9 cellular contexts compared by ENCODE assay signal in the genomic region with DNA sequence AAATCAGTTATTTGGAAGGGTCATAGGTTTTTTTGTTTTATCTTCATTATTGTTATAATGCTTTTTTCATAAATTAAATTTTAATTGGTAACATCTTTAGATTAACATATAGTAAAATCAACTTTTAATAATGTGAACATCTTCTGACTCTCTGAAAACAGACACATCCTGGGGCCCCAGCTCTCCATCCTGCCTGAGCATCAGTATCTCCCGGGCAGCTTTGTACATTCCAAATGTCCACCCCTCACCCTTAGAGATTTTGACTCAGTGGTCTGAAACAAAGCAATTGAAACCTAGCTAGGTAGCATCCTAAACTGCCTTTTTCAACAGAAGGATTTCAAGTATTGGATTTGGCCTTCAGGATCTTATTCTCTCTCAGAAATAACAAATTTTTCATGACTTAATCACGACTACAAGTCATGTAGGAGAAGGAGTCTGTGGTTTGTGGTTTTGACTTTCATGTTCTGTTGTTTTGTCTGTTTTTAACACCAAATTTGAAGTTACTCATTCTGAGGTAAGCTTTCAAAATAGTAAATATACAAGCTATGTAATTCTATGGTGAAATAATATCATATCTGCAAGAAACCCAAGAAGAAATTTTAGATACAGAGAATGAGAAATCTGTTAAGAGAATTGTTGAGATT.
DNase-seq lines count a peak whose midpoint lies in the region; ATAC-seq, FAIRE-seq and TF ChIP-seq lines count a peak whose summit lies in the region.
"Had no signal": no experiment of that assay in that cellular context is flagged by ENCODE, and none has a peak within 500 bp of the region (broad histone marks: within the 10 kb centered on the region; RNA-seq: fewer than 3 reads in every experiment).

No MANE protein-coding gene starts in this region.

- no peak overlapping the region for H3K4me3 ChIP-seq in right cardiac atrium (ENCODE audit: low read length)
- H3K4me3 ChIP-seq: right lobe of liver had no signal

- 73% methylated on average over 2 of the region's 2 CpGs for whole genome bisulfite sequencing in right cardiac atrium

- no peaks in the 10 kb centered on the region for H3K9me3 ChIP-seq in right cardiac atrium (ENCODE audit: control insufficient read depth, low read length)
- H3K9me3 ChIP-seq: right lobe of liver had no signal

- TF ChIP-seq POLR2A in GM12891 (IDR thresholded peaks at IDR 0.05; ENCODE audit: low read depth, low read length): no peak

- no peaks in the 10 kb centered on the region for H3K4me1 ChIP-seq in right cardiac atrium (ENCODE audit: control insufficient read depth, insufficient read depth, low read length)
- H3K4me1 ChIP-seq: right lobe of liver had no signal

- no peak for FAIRE-seq in GM12891 (lab: Jason Lieb, UNC)

- peak; percentile 34 for DNase-seq in H4 (ENCODE audit: low spot score)
- peak; percentile 82 for DNase-seq in NCI-H226
- DNase-seq in kidney tubule cell (ENCODE audit: low spot score): peak; percentile 85
- DNase-seq in right cardiac atrium: no peak
- no peak for DNase-seq in left lobe of liver (ENCODE audit: low spot score)
- no peak for DNase-seq in GM12891 (ENCODE audit: insufficient read length, low spot score)
- no peak for DNase-seq in occipital lobe (lab: John Stamatoyannopoulos, UW)
- DNase-seq: right lobe of liver had no signal

- H3K27me3 ChIP-seq in right cardiac atrium (ENCODE audit: control insufficient read depth, insufficient read depth): no peaks in the 10 kb centered on the region
- H3K27me3 ChIP-seq: right lobe of liver had no signal

- intact Hi-C loops in right cardiac atrium (cut with DNase I): no loop called here

- H3K27ac ChIP-seq in right cardiac atrium (ENCODE audit: low read length): no peak overlapping the region
- H3K27ac ChIP-seq: right lobe of liver had no signal

- ATAC-seq in GM18517 (IDR thresholded peaks at IDR 0.05; ENCODE audit: unreplicated experiment): peak; percentile 89
- ATAC-seq in right cardiac atrium: no peak
- ATAC-seq in left lobe of liver: no peak
- ATAC-seq: right lobe of liver had no signal

TF ChIP-seq in GM12891, 5 proteins besides CTCF, POLR2A, EP300 and RAD21:
- TF ChIP-seq POU2F2 (IDR thresholded peaks at IDR 0.05; ENCODE audit: low read depth, low read length) (no peak), PAX5 (IDR thresholded peaks at IDR 0.05; ENCODE audit: insufficient read depth, low read length, severe bottlenecking) (no peak), TAF1 (IDR thresholded peaks at IDR 0.05; ENCODE audit: low read depth, low read length) (no peak), POLR2AphosphoS5 (IDR thresholded peaks at IDR 0.05; ENCODE audit: low read depth, low read length) (no peak), SPI1 (IDR thresholded peaks at IDR 0.05; ENCODE audit: low read depth, low read length) (no peak)
TF ChIP-seq in GM12891: peak in this region for 0.

Comparison
In these comparisons a context has a peak if more than half of its experiments do, and no peak if none do; other contexts are left out.
1. DNase-seq: peak in H4 (single experiment), NCI-H226 (single experiment) and kidney tubule cell (single experiment); none in right cardiac atrium (0 of 3), left lobe of liver (single experiment), GM12891 (single experiment) and occipital lobe (single experiment).